In genomic region chr17:48615963-48616718, GRCh38 we compare ENCODE assay signal across 26 cellular contexts. TPM values are rescaled to one million over a fixed set of nuclear protein-coding genes. Genes with fewer than 3 reads are reported as not detected.
A peak's percentile ranks its signal among the peaks of the same experiment; 100 is the strongest.
DNase-seq lines count a peak whose midpoint lies in the region; ATAC-seq and TF ChIP-seq lines count a peak whose summit lies in the region.
"Had no signal": no experiment of that assay in that cellular context is flagged by ENCODE, and none has a peak within 500 bp of the region (broad histone marks: within the 10 kb centered on the region; RNA-seq: fewer than 3 reads in every experiment).

No MANE protein-coding gene starts in this region.

- no peaks in the 10 kb centered on the region for H3K36me3 Mint-ChIP-seq in CD4-positive, alpha-beta T cell (ENCODE audit: low read depth)
- H3K36me3 Mint-ChIP-seq in mesothelial cell of epicardium, result peaks cover 7% of the 10 kb centered on the region

- no peak overlapping the region for H3K27ac Mint-ChIP-seq in CD4-positive, alpha-beta T cell
- peak overlapping the region; percentile 99 for H3K27ac Mint-ChIP-seq in mesothelial cell of epicardium
- H3K27ac Mint-ChIP-seq: activated naive CD4-positive, alpha-beta T cell treated with anti-CD3 and anti-CD28 coated beads for 36 hours; endodermal cell; H9 had no signal

- H3K9me3 ChIP-seq in CD4-positive, alpha-beta T cell (ENCODE audit: control insufficient read depth, low read length), result no peaks in the 10 kb centered on the region
- H3K9me3 ChIP-seq: MG63, stomach, upper lobe of right lung had no signal

- H3K27ac ChIP-seq in CD4-positive, alpha-beta T cell (ENCODE audit: low read depth, low read length), result no peak overlapping the region
- H3K27ac ChIP-seq: upper lobe of right lung had no signal

- CTCF ChIA-PET in CD4-positive, alpha-beta T cell (lab: Charles Lee), result interaction anchor here (0.8 to 1.7 kb wide), 2 partner anchors 28 to 159 kb away, joined by 3 read pairs; no protein-coding TSS in a partner anchor
- CTCF ChIA-PET in HEK293T (lab: Yijun Ruan, JAX), result interaction anchor here (0.9 to 1.0 kb wide), 3 partner anchors 28 to 400 kb away, joined by 4 to 5 read pairs (median 4); no protein-coding TSS in a partner anchor

- POLR2A ChIA-PET in CD4-positive, alpha-beta T cell (lab: Charles Lee), result interaction anchor here (2.3 kb wide), 1 partner anchor 9 kb away, joined by 10 read pairs; the partner anchor contains the start of gene HOXB9
- POLR2A ChIA-PET in HEK293T (lab: Yijun Ruan, JAX), result interaction anchor here (1.0 to 2.4 kb wide), 6 partner anchors 10 to 400 kb away, joined by 3 to 6 read pairs (median 4); partner anchors contain the start of gene HOXB9

- H3K4me3 ChIP-seq in astrocyte of the spinal cord (ENCODE audit: low read depth, low read length), result peak overlapping the region; percentile 75
- H3K4me3 ChIP-seq: upper lobe of right lung had no signal

- no peak for ATAC-seq in CD4-positive, alpha-beta T cell (ENCODE audit: poor library complexity)
- no peak for ATAC-seq in HG03039 (IDR thresholded peaks at IDR 0.05; ENCODE audit: unreplicated experiment)
- no peak for ATAC-seq in GM18505 (IDR thresholded peaks at IDR 0.05; ENCODE audit: unreplicated experiment)
- no peak for ATAC-seq in HG02798 (IDR thresholded peaks at IDR 0.05; ENCODE audit: poor library complexity, unreplicated experiment)
- ATAC-seq: left lobe of liver, Right ventricle myocardium inferior, upper lobe of right lung had no signal

- peaks cover 65% of the 10 kb centered on the region for H3K4me1 Mint-ChIP-seq in CD4-positive, alpha-beta T cell (ENCODE audit: low read depth)
- H3K4me1 Mint-ChIP-seq in mesothelial cell of epicardium, result peaks cover 69% of the 10 kb centered on the region

- TF ChIP-seq POLR2A in GM18505 (IDR thresholded peaks at IDR 0.05; ENCODE audit: borderline replicate concordance, extremely low read depth, insufficient read depth, insufficient read length), result no peak

- intact Hi-C loops in CD4-positive, alpha-beta T cell (cut with DNase I, micrococcal nuclease), result loop anchor here (5.0 to 10.0 kb wide), 3 partner anchors 724 to 839 kb away; partner anchors contain the start of gene SCRN2 (in 1 of the 2)

- peaks cover 96% of the 10 kb centered on the region for H3K27me3 ChIP-seq in CD4-positive, alpha-beta T cell (ENCODE audit: control insufficient read depth, insufficient read depth, low read length)

- peaks cover 98% of the 10 kb centered on the region for H3K27me3 Mint-ChIP-seq in CD4-positive, alpha-beta T cell
- peaks cover 37% of the 10 kb centered on the region for H3K27me3 Mint-ChIP-seq in mesothelial cell of epicardium (ENCODE audit: low read depth)

- no peak for TF ChIP-seq CTCF in CD4-positive, alpha-beta T cell (IDR thresholded peaks at IDR 0.05)
- TF ChIP-seq CTCF in astrocyte of the spinal cord (IDR thresholded peaks at IDR 0.05; ENCODE audit: low read depth, low read length) (no peak), mesothelial cell of epicardium (IDR thresholded peaks at IDR 0.05; ENCODE audit: unreplicated experiment) (no peak)

- no peak for DNase-seq in CD4-positive, alpha-beta T cell
- DNase-seq in HEK293T (ENCODE audit: extremely low spot score) (no peak), astrocyte of the spinal cord (ENCODE audit: low read depth, low spot score) (peak; percentile 50), mesothelial cell of epicardium (ENCODE audit: low spot score in 2 of 2, unreplicated experiment in 2 of 2) (no peak)
- DNase-seq: activated CD4-positive, alpha-beta T cell treated with anti-CD3 and anti-CD28 coated beads, Interleukin-2, amount 50 U/mL, for 4 hours; activated naive CD4-positive, alpha-beta T cell treated with anti-CD3 and anti-CD28 coated beads for 36 hours; activated T-cell treated with anti-CD3 and anti-CD28 coated beads, Interleukin-2, amount 50 U/mL, for 1 hour; AML-193; COR-L47; endodermal cell; H9; IMR-90; MG63; NCI-H1436; NCI-H526; stimulated activated CD4-positive, alpha-beta T cell treated with anti-CD3 and anti-CD28 coated beads, Interleukin-4, amount 100 ng/mL, for 1 hour; stomach; upper lobe of right lung had no signal

- in situ Hi-C loops in astrocyte of the spinal cord (cut with HindIII; ENCODE audit: low sequenced_read_pairs), result no loop called here

- no peaks in the 10 kb centered on the region for H3K9me3 Mint-ChIP-seq in CD4-positive, alpha-beta T cell
- no peaks in the 10 kb centered on the region for H3K9me3 Mint-ChIP-seq in mesothelial cell of epicardium
- H3K9me3 Mint-ChIP-seq: activated naive CD4-positive, alpha-beta T cell treated with anti-CD3 and anti-CD28 coated beads for 36 hours; endodermal cell had no signal

- peak overlapping the region; percentile 2 for H3K4me3 Mint-ChIP-seq in CD4-positive, alpha-beta T cell
- peak overlapping the region; percentile 91 for H3K4me3 Mint-ChIP-seq in mesothelial cell of epicardium
- H3K4me3 Mint-ChIP-seq: activated naive CD4-positive, alpha-beta T cell treated with anti-CD3 and anti-CD28 coated beads for 36 hours; endodermal cell; H9 had no signal

TF ChIP-seq in HEK293T, 16 proteins besides CTCF, POLR2A, EP300 and RAD21:
- peak; percentile 19; the same call in 1 of the 2 replicates for TF ChIP-seq FOXM1 (IDR thresholded peaks at IDR 0.05; ENCODE audit: borderline replicate concordance)
- no peak for TF ChIP-seq FOXK2 (IDR thresholded peaks at IDR 0.05)

RNA-seq across cellular contexts. Expression of gene HOXB8, which starts 1.0 kb away (rescaled TPM):
- not detected for total RNA-seq in CD4-positive, alpha-beta T cell
- total RNA-seq in mesothelial cell of epicardium, result 75.7 to 82.4 TPM (median 78.8 TPM) in 3 replicates
- total RNA-seq: activated naive CD4-positive, alpha-beta T cell treated with anti-CD3 and anti-CD28 coated beads for 36 hours; endodermal cell; H9; pulmonary artery endothelial cell; Right ventricle myocardium inferior had no signal

RNA-seq across cellular contexts. Expression of gene HOXB7, which starts 5.3 kb away (rescaled TPM):
- not detected for total RNA-seq in CD4-positive, alpha-beta T cell
- total RNA-seq in mesothelial cell of epicardium, result 18.6 to 20.3 TPM (median 19.5 TPM) in 3 replicates
- total RNA-seq: endodermal cell, H9 had no signal

RNA-seq across cellular contexts. Expression of gene HOXB9, which starts 10.0 kb away (rescaled TPM):
- total RNA-seq in CD4-positive, alpha-beta T cell, result not detected
- 33.8 to 35.4 TPM (median 34.4 TPM) in 3 replicates for total RNA-seq in mesothelial cell of epicardium
- total RNA-seq: endodermal cell, fibroblast of lung, H9, IMR-90, mononuclear cell, pulmonary artery endothelial cell, Right ventricle myocardium inferior, upper lobe of right lung had no signal

RNA-seq across cellular contexts. Expression of gene HOXB6, which starts 11.4 kb away (rescaled TPM):
- total RNA-seq in CD4-positive, alpha-beta T cell, result not detected
- 56.4 to 63.1 TPM (median 59.7 TPM) in 3 replicates for total RNA-seq in mesothelial cell of epicardium
- total RNA-seq: activated naive CD4-positive, alpha-beta T cell treated with anti-CD3 and anti-CD28 coated beads for 36 hours; endodermal cell; H9; mononuclear cell had no signal

RNA-seq across cellular contexts. Expression of gene HOXB5, which starts 22.6 kb away (rescaled TPM):
- not detected for total RNA-seq in CD4-positive, alpha-beta T cell
- total RNA-seq in mesothelial cell of epicardium, result 28.6 to 32.4 TPM (median 31.1 TPM) in 3 replicates
- total RNA-seq: activated naive CD4-positive, alpha-beta T cell treated with anti-CD3 and anti-CD28 coated beads for 36 hours; endodermal cell; H9; mononuclear cell; Right ventricle myocardium inferior had no signal

Comparison
In these comparisons a context has a peak if more than half of its experiments do, and no peak if none do; other contexts are left out.
1. RNA of gene HOXB8, which starts 1.0 kb away (total RNA-seq): 75.7 to 82.4 TPM in mesothelial cell of epicardium; not detected in CD4-positive, alpha-beta T cell; every median in the first group is over 10 times any median in the second.
2. RNA of gene HOXB7, which starts 5.3 kb away (total RNA-seq): 18.6 to 20.3 TPM in mesothelial cell of epicardium; not detected in CD4-positive, alpha-beta T cell; every median in the first group is over 10 times any median in the second.
3. RNA of gene HOXB9, which starts 10.0 kb away (total RNA-seq): 33.8 to 35.4 TPM in mesothelial cell of epicardium; not detected in CD4-positive, alpha-beta T cell; every median in the first group is over 10 times any median in the second.